Comparison of ENCODE assay signal across 1 cellular context in the genomic region with DNA sequence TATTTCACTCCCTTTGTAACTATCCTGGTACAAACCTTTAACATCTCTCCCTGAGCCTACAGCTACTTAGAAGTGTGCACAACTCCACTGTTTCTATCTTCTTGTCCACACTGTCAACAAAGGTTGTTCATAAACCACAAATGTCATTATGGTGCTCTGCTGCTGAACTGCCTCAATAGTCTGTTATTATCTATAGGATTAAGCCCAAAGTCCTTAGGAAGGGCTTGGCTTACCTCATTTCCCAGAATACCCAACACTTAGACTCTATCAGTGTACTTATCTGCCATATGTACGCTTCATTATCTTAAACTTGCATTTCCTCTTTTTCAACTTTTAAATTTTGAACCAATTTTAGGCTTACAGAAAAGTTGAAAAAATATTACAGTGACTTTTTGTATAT.
TF ChIP-seq lines count a peak whose summit lies in the region.

No MANE protein-coding gene starts in this region.

TF ChIP-seq in K562, 482 proteins besides CTCF, POLR2A, EP300 and RAD21 (continued from another document):
- no peak for TF ChIP-seq E2F6 (IDR thresholded peaks at IDR 0.05; ENCODE audit: borderline replicate concordance in 1 of 2, extremely low read depth in 1 of 2, insufficient read depth in 1 of 2, insufficient read length in 1 of 2, low read depth in 1 of 2, low read length in 1 of 2, poor library complexity in 1 of 2, severe bottlenecking in 1 of 2)
- TF ChIP-seq BCOR (IDR thresholded peaks at IDR 0.05), result peak; percentile 74
- no peak for TF ChIP-seq NRF1 (conservative IDR thresholded peaks at IDR 0.05 in 1 of 2, IDR thresholded peaks at IDR 0.05 in 1 of 2)
- TF ChIP-seq HMG20B (CRISPR knock-in tag; IDR thresholded peaks at IDR 0.05), result no peak
- TF ChIP-seq, protein P1, sequence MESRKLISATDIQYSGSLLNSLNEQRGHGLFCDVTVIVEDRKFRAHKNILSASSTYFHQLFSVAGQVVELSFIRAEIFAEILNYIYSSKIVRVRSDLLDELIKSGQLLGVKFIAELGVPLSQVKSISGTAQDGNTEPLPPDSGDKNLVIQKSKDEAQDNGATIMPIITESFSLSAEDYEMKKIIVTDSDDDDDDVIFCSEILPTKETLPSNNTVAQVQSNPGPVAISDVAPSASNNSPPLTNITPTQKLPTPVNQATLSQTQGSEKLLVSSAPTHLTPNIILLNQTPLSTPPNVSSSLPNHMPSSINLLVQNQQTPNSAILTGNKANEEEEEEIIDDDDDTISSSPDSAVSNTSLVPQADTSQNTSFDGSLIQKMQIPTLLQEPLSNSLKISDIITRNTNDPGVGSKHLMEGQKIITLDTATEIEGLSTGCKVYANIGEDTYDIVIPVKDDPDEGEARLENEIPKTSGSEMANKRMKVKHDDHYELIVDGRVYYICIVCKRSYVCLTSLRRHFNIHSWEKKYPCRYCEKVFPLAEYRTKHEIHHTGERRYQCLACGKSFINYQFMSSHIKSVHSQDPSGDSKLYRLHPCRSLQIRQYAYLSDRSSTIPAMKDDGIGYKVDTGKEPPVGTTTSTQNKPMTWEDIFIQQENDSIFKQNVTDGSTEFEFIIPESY (CRISPR knock-in tag; IDR thresholded peaks at IDR 0.05), result no peak
- TF ChIP-seq, protein P2, sequence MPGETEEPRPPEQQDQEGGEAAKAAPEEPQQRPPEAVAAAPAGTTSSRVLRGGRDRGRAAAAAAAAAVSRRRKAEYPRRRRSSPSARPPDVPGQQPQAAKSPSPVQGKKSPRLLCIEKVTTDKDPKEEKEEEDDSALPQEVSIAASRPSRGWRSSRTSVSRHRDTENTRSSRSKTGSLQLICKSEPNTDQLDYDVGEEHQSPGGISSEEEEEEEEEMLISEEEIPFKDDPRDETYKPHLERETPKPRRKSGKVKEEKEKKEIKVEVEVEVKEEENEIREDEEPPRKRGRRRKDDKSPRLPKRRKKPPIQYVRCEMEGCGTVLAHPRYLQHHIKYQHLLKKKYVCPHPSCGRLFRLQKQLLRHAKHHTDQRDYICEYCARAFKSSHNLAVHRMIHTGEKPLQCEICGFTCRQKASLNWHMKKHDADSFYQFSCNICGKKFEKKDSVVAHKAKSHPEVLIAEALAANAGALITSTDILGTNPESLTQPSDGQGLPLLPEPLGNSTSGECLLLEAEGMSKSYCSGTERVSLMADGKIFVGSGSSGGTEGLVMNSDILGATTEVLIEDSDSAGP (CRISPR knock-in tag; IDR thresholded peaks at IDR 0.05), result no peak
- no peak for TF ChIP-seq ARHGAP35 (IDR thresholded peaks at IDR 0.05; ENCODE audit: partially characterized antibody)
- no peak for TF ChIP-seq MAX (CRISPR knock-in tag; IDR thresholded peaks at IDR 0.05)
- TF ChIP-seq ZBTB26 (CRISPR knock-in tag; IDR thresholded peaks at IDR 0.05), result no peak
- 0 out of 2 replicates have a peak, but pooled peaks have one; percentile 43 for TF ChIP-seq SMAD3 (CRISPR knock-in tag; conservative IDR thresholded peaks at IDR 0.05)
- TF ChIP-seq, protein P3, sequence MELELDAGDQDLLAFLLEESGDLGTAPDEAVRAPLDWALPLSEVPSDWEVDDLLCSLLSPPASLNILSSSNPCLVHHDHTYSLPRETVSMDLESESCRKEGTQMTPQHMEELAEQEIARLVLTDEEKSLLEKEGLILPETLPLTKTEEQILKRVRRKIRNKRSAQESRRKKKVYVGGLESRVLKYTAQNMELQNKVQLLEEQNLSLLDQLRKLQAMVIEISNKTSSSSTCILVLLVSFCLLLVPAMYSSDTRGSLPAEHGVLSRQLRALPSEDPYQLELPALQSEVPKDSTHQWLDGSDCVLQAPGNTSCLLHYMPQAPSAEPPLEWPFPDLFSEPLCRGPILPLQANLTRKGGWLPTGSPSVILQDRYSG (tag; conservative IDR thresholded peaks at IDR 0.05; ENCODE audit: low read depth), result no peak
- TF ChIP-seq CCNT2 (IDR thresholded peaks at IDR 0.05; ENCODE audit: borderline replicate concordance, extremely low read depth, insufficient read length, low read depth, low read length), result peak; percentile 75
- no peak for TF ChIP-seq ZNF507 (tag; conservative IDR thresholded peaks at IDR 0.05)
- no peak for TF ChIP-seq RBFOX2 (IDR thresholded peaks at IDR 0.05; ENCODE audit: low read depth, low read length)
- TF ChIP-seq HLTF (IDR thresholded peaks at IDR 0.05), result 0 out of 2 replicates have a peak, but pooled peaks have one; percentile 53
- TF ChIP-seq GATAD2A (IDR thresholded peaks at IDR 0.05), result peak; percentile 75; the same call in 1 of the 2 replicates
- no peak for TF ChIP-seq ZNF140 (CRISPR knock-in tag; IDR thresholded peaks at IDR 0.05)
- TF ChIP-seq, protein P4, sequence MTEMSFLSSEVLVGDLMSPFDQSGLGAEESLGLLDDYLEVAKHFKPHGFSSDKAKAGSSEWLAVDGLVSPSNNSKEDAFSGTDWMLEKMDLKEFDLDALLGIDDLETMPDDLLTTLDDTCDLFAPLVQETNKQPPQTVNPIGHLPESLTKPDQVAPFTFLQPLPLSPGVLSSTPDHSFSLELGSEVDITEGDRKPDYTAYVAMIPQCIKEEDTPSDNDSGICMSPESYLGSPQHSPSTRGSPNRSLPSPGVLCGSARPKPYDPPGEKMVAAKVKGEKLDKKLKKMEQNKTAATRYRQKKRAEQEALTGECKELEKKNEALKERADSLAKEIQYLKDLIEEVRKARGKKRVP (CRISPR knock-in tag; IDR thresholded peaks at IDR 0.05), result 0 out of 2 replicates have a peak, but pooled peaks have one; percentile 39
- no peak for TF ChIP-seq ZNF124 (CRISPR knock-in tag; IDR thresholded peaks at IDR 0.05)
- no peak for TF ChIP-seq ZNF232 (CRISPR knock-in tag; IDR thresholded peaks at IDR 0.05)
- peak; percentile 92 for TF ChIP-seq TAL1 (IDR thresholded peaks at IDR 0.05)
- TF ChIP-seq ZNF644 (tag; IDR thresholded peaks at IDR 0.05; ENCODE audit: low read depth), result no peak
- TF ChIP-seq ELK1 (CRISPR knock-in tag; IDR thresholded peaks at IDR 0.05), result no peak
- peak; percentile 66 for TF ChIP-seq ZNF584 (CRISPR knock-in tag; IDR thresholded peaks at IDR 0.05; ENCODE audit: low read depth)
